In genomic region chr11:9263840-9264380, GRCh38 we compare ENCODE assay signal across 8 cellular contexts. TPM values are rescaled to one million over a fixed set of nuclear protein-coding genes. Genes with fewer than 3 reads are reported as not detected.
DNase-seq lines count a peak whose midpoint lies in the region; ATAC-seq and TF ChIP-seq lines count a peak whose summit lies in the region.

No MANE protein-coding gene starts in this region.

- ATAC-seq in GM21528 (IDR thresholded peaks at IDR 0.05; ENCODE audit: low FRiP score, unreplicated experiment), result peak; percentile 66
- ATAC-seq in sciatic nerve, result peak; percentile 30

- H3K4me1 Mint-ChIP-seq in Caco-2 (ENCODE audit: low read depth, unreplicated experiment), result peaks cover 37% of the 10 kb centered on the region

- CTCF ChIA-PET in Caco-2 (lab: Charles Lee), result interaction anchor here (0.6 to 1.7 kb wide), 2 partner anchors 243 to 282 kb away, joined by 4 to 5 read pairs; no protein-coding TSS in a partner anchor

- H3K9me3 ChIP-seq in Caco-2, result no peaks in the 10 kb centered on the region

- TSS peak; percentile 74 for BruUV-seq in Caco-2 (replicated peaks; lab: Mats Ljungman, UMichigan)

- peak overlapping the region; percentile 83 for H3K4me3 ChIP-seq in Caco-2 (ENCODE audit: low read depth, low read length)
- peak overlapping the region; percentile 72 for H3K4me3 ChIP-seq in Jurkat, Clone E6-1 (ENCODE audit: low read length)

- H3K4me3 Mint-ChIP-seq in Caco-2 (ENCODE audit: unreplicated experiment), result peak overlapping the region; percentile 94

- no peaks in the 10 kb centered on the region for H3K27me3 Mint-ChIP-seq in Caco-2 (ENCODE audit: insufficient read depth, unreplicated experiment)

- peak overlapping the region; percentile 95 for H3K27ac Mint-ChIP-seq in Caco-2 (ENCODE audit: unreplicated experiment)

- no peak for DNase-seq in Caco-2
- no peak for DNase-seq in Jurkat, Clone E6-1 (ENCODE audit: low read depth, low spot score)
- DNase-seq in activated CD8-positive, alpha-beta memory T cell treated with anti-CD3 and anti-CD28 coated beads, Interleukin-2, amount 50 U/mL, for 24 hours (ENCODE audit: extremely low read depth), result peak; percentile 12
- DNase-seq in germinal center (ENCODE audit: low spot score), result peak; percentile 53
- DNase-seq in sciatic nerve (ENCODE audit: low spot score), result no peak
- DNase-seq in NCI-H128 (lab: John Stamatoyannopoulos, UW; ENCODE audit: unreplicated experiment), result no peak
- no peak for DNase-seq in posterior vena cava (ENCODE audit: low spot score)

- H3K36me3 ChIP-seq in Caco-2 (ENCODE audit: control insufficient read depth, insufficient read depth, low read length), result no peaks in the 10 kb centered on the region

- POLR2A ChIA-PET in Caco-2 (lab: Charles Lee), result interaction anchor here (0.6 to 1.3 kb wide), 4 partner anchors 11 to 541 kb away, joined by 3 to 10 read pairs (median 6); partner anchors contain the start of gene ZNF143

- peaks cover 23% of the 10 kb centered on the region for H3K36me3 Mint-ChIP-seq in Caco-2 (ENCODE audit: insufficient read depth, unreplicated experiment)

- H3K27me3 ChIP-seq in Caco-2 (replicated peaks; ENCODE audit: control insufficient read depth, insufficient read depth, low read length), result no peaks in the 10 kb centered on the region

- H3K4me1 ChIP-seq in Caco-2, result peaks cover 23% of the 10 kb centered on the region; the same call in 1 of the 2 replicates

- intact Hi-C loops in Caco-2 (cut with micrococcal nuclease; ENCODE audit: unreplicated experiment), result loop anchor here (5.0 kb wide), 1 partner anchor 247 kb away; no protein-coding TSS in a partner anchor
- intact Hi-C loops in sciatic nerve (cut with DNase I), result no loop called here
- intact Hi-C loops in posterior vena cava (cut with DNase I), result loop anchor here in 1 of 2 donors (10.0 kb wide), 1 partner anchor 101 kb away; no protein-coding TSS in a partner anchor

- no peaks in the 10 kb centered on the region for H3K9me3 Mint-ChIP-seq in Caco-2 (ENCODE audit: unreplicated experiment)

- TF ChIP-seq CTCF in Caco-2 (IDR thresholded peaks at IDR 0.05; ENCODE audit: insufficient read depth in 1 of 2, low read depth in 1 of 2, low read length in 1 of 2, severe bottlenecking in 1 of 2, unreplicated experiment in 1 of 2), result no peak

RNA-seq across cellular contexts. Expression of gene DENND5A, which starts 1.2 kb away (rescaled TPM):
- total RNA-seq in Caco-2 (2022) (54.3 and 58.0 TPM in 2 replicates), sciatic nerve (147 TPM), posterior vena cava (100 to 1,000 TPM in 1 of 2 donors, 10 to 100 TPM in 1; 97.4 to 132 TPM)
- 8.0 TPM for polyA plus RNA-seq in Jurkat, Clone E6-1 (2012; ENCODE audit: insufficient read depth, insufficient read length)

RNA-seq across cellular contexts. Expression of gene TMEM41B, which starts 50.5 kb away (rescaled TPM):
- total RNA-seq in Caco-2 (2022) (103 and 110 TPM in 2 replicates), sciatic nerve (41.1 TPM), posterior vena cava (10 to 100 TPM; 16.8 to 18.0 TPM)
- polyA plus RNA-seq in Jurkat, Clone E6-1 (2012; ENCODE audit: insufficient read depth, insufficient read length), result 12.7 TPM

Comparison
In these comparisons a context has a peak if more than half of its experiments do, and no peak if none do; other contexts are left out.
1. DNase-seq: peak in activated CD8-positive, alpha-beta memory T cell treated with anti-CD3 and anti-CD28 coated beads, Interleukin-2, amount 50 U/mL, for 24 hours (single experiment) and germinal center (single experiment); none in Caco-2 (0 of 2), Jurkat, Clone E6-1 (single experiment), sciatic nerve (single experiment), NCI-H128 (single experiment) and posterior vena cava (single experiment).